19 cellular contexts compared by ENCODE assay signal in genomic region chr1:172954476-172955150, GRCh38.
"Had no signal": no experiment of that assay in that cellular context is flagged by ENCODE, and none has a peak within 500 bp of the region (broad histone marks: within the 10 kb centered on the region; RNA-seq: fewer than 3 reads in every experiment).

No MANE protein-coding gene starts in this region.

- FAIRE-seq: frontal cortex had no signal

- H3K4me3 ChIP-seq: coronary artery, heart left ventricle, mucosa of descending colon, neural progenitor cell, ovary, smooth muscle cell, upper lobe of left lung, uterus had no signal

- DNase-seq: effector CD4-positive, alpha-beta T cell; endodermal cell; heart left ventricle; hippocampal formation; kidney glomerular epithelial cell; mammary epithelial cell; mucosa of descending colon; nucleus accumbens; ovary; right cardiac atrium; stimulated activated CD4-positive, alpha-beta T cell treated with anti-CD3 and anti-CD28 coated beads, Interleukin-2, amount 100 ng/mL, for 48 hours; stimulated activated naive CD4-positive, alpha-beta T cell treated with Interleukin-2 at 50 U/mL for 16 hours; upper lobe of left lung; uterus had no signal

- H3K27me3 ChIP-seq: heart left ventricle, neural progenitor cell, ovary, upper lobe of left lung, uterus had no signal

- H3K36me3 Mint-ChIP-seq: neural progenitor cell had no signal

- H3K4me1 ChIP-seq: heart left ventricle, neural progenitor cell, uterus had no signal

- H3K36me3 ChIP-seq: heart left ventricle, neural progenitor cell, ovary, upper lobe of left lung, uterus had no signal

- H3K9me3 ChIP-seq: heart left ventricle, mucosa of descending colon, ovary, upper lobe of left lung, uterus had no signal

- H3K9me3 Mint-ChIP-seq: endodermal cell, neural progenitor cell had no signal

- H3K4me3 Mint-ChIP-seq: endodermal cell; natural killer cell treated with Interleukin-12 subunit alpha and Interleukin-12 subunit beta and Interleukin-15 and Interleukin-18, amount 100 ng/mL, for 72 hours; neural progenitor cell had no signal

- H2AFZ ChIP-seq: neural progenitor cell had no signal

- H3K27ac ChIP-seq: coronary artery, heart left ventricle, neural progenitor cell, ovary, upper lobe of left lung, uterus had no signal

- H3K4me1 Mint-ChIP-seq: neural progenitor cell had no signal

- H3K27ac Mint-ChIP-seq: endodermal cell, neural progenitor cell had no signal

- H3K9ac ChIP-seq: neural progenitor cell had no signal

- ATAC-seq: heart left ventricle; mucosa of descending colon; natural killer cell treated with Interleukin-12 subunit alpha and Interleukin-12 subunit beta and Interleukin-15 and Interleukin-18, amount 100 ng/mL, for 72 hours; right cardiac atrium had no signal

- H3K4me2 ChIP-seq: neural progenitor cell had no signal
